12 cellular contexts compared by ENCODE assay signal in genomic region chr18:6249110-6249680, GRCh38.
DNase-seq lines count a peak whose midpoint lies in the region; ATAC-seq and TF ChIP-seq lines count a peak whose summit lies in the region.
"Had no signal": no experiment of that assay in that cellular context is flagged by ENCODE, and none has a peak within 500 bp of the region (broad histone marks: within the 10 kb centered on the region; RNA-seq: fewer than 3 reads in every experiment).

No MANE protein-coding gene starts in this region.

- no peak for DNase-seq in right lobe of liver
- no peak for DNase-seq in activated naive CD4-positive, alpha-beta T cell treated with anti-CD3 and anti-CD28 coated beads, Interleukin-2, amount 50 U/mL, for 16 hours
- no peak for DNase-seq in AML-193 (lab: John Stamatoyannopoulos, UW)
- DNase-seq in NCI-H1436 treated with DMSO at 0.1 percent for 48 hours (lab: John Stamatoyannopoulos, UW), result no peak
- DNase-seq in kidney glomerular epithelial cell (lab: John Stamatoyannopoulos, UW), result no peak
- DNase-seq: activated CD4-positive, alpha-beta T cell treated with anti-CD3 and anti-CD28 coated beads for 48 hours; KG1; NCI-H345; upper lobe of left lung had no signal

- TF ChIP-seq POLR2A in right lobe of liver (IDR thresholded peaks at IDR 0.05), result no peak

- TF ChIP-seq CTCF in right lobe of liver (IDR thresholded peaks at IDR 0.05), result no peak

- H3K4me1 ChIP-seq in right lobe of liver, result peaks cover 0 to 15% (median 0%) of the 10 kb centered on the region in 4 donors
- H3K4me1 ChIP-seq: upper lobe of left lung had no signal

- H3K27me3 ChIP-seq in right lobe of liver, result no peaks in the 10 kb centered on the region
- H3K27me3 ChIP-seq: upper lobe of left lung had no signal

- H3K36me3 ChIP-seq in right lobe of liver, result no peaks in the 10 kb centered on the region
- H3K36me3 ChIP-seq: upper lobe of left lung had no signal

- 46% methylated on average over 4 of the region's 4 CpGs for WGBS in right lobe of liver (ENCODE audit: insufficient coverage, low coverage, low lambda C conversion rate, missing lambda C conversion rate)

- intact Hi-C loops in right lobe of liver (cut with DNase I), result no loop called here

- H3K9me3 ChIP-seq in right lobe of liver, result no peaks in the 10 kb centered on the region
- H3K9me3 ChIP-seq: upper lobe of left lung had no signal

- ATAC-seq in GM18907 (IDR thresholded peaks at IDR 0.05; ENCODE audit: unreplicated experiment) (peak; percentile 94), GM21529 (IDR thresholded peaks at IDR 0.05; ENCODE audit: unreplicated experiment) (peak; percentile 89), HG03135 (IDR thresholded peaks at IDR 0.05; ENCODE audit: unreplicated experiment) (peak; percentile 85), right lobe of liver (peak in 3 of 4 donors; percentile 19 to 69 (median 37))

- no peak overlapping the region for H3K4me3 ChIP-seq in right lobe of liver
- H3K4me3 ChIP-seq: upper lobe of left lung had no signal

- H3K27ac ChIP-seq in right lobe of liver, result peak overlapping the region in 1 of 3 donors; percentile 60
- H3K27ac ChIP-seq: upper lobe of left lung had no signal

Comparison
In these comparisons a context has a peak if more than half of its experiments do, and no peak if none do; other contexts are left out.
1. ATAC-seq: peak in every context shown above with its lines; median percentile 94 in GM18907; 89 in GM21529; 85 in HG03135; 37 in right lobe of liver.